In genomic region chr3:156553705-156554356, GRCh38 we compare ENCODE assay signal across 8 cellular contexts. TPM values are rescaled to one million over a fixed set of nuclear protein-coding genes. Genes with fewer than 3 reads are reported as not detected.
DNase-seq lines count a peak whose midpoint lies in the region; ATAC-seq and TF ChIP-seq lines count a peak whose summit lies in the region.

No MANE protein-coding gene starts in this region.

- no peak for TF ChIP-seq CTCF in MCF 10A (IDR thresholded peaks at IDR 0.05; ENCODE audit: unreplicated experiment)

- H4K8ac ChIP-seq in mesendoderm (ENCODE audit: low read depth, low read length) = no peak overlapping the region

- DNase-seq in DMS 273 (lab: John Stamatoyannopoulos, UW; ENCODE audit: unreplicated experiment) = peak; percentile 67
- no peak for DNase-seq in DMS 273 treated with DMSO at 0.1 percent for 48 hours (lab: John Stamatoyannopoulos, UW)
- peak; percentile 25 for DNase-seq in NCI-H1105 treated with DMSO at 0.1 percent for 48 hours (lab: John Stamatoyannopoulos, UW)
- peak; percentile 54 for DNase-seq in MCF 10A (ENCODE audit: unreplicated experiment)
- peak; percentile 60 for DNase-seq in mesendoderm
- no peak for DNase-seq in GM19238 (ENCODE audit: insufficient read length, low spot score)

- H3K79me2 ChIP-seq in mesendoderm (ENCODE audit: control insufficient read depth, insufficient read depth, low read length) = peaks cover 44% of the 10 kb centered on the region

- intact Hi-C loops in MCF 10A (cut with micrococcal nuclease) = loop anchor here (2.0 kb wide), 1 partner anchor 265 kb away; no protein-coding TSS in a partner anchor

- no peak for ATAC-seq in GM18907 (IDR thresholded peaks at IDR 0.05; ENCODE audit: unreplicated experiment)
- no peak for ATAC-seq in GM19455 (IDR thresholded peaks at IDR 0.05; ENCODE audit: unreplicated experiment)

- peaks cover 30% of the 10 kb centered on the region for H3K4me1 Mint-ChIP-seq in MCF 10A (ENCODE audit: insufficient read depth, unreplicated experiment)

- no peaks in the 10 kb centered on the region for H3K27me3 Mint-ChIP-seq in MCF 10A (ENCODE audit: insufficient read depth, unreplicated experiment)

- CTCF ChIA-PET in MCF 10A (lab: Yijun Ruan, JAX) = interaction anchor here (0.5 to 3.4 kb wide), 9 partner anchors 10 to 583 kb away, joined by 3 to 20 read pairs (median 4); partner anchors contain the start of gene TIPARP

- H3K4me2 ChIP-seq in mesendoderm (ENCODE audit: low read length) = peak overlapping the region; percentile 86

- no TSS peak for BruUV-seq in MCF 10A (replicated peaks; lab: Mats Ljungman, UMichigan)

- H2BK120ac ChIP-seq in mesendoderm (ENCODE audit: low read depth, low read length) = no peak overlapping the region

- peaks cover 3% of the 10 kb centered on the region for H3K4me1 ChIP-seq in mesendoderm (ENCODE audit: control insufficient read depth, low read depth, low read length)

- peak overlapping the region; percentile 100 for H3K56ac ChIP-seq in mesendoderm (ENCODE audit: low read length)

- H3K4me3 Mint-ChIP-seq in MCF 10A (ENCODE audit: unreplicated experiment) = peak overlapping the region; percentile 89

- peaks cover 5% of the 10 kb centered on the region for H3K36me3 ChIP-seq in mesendoderm (ENCODE audit: control insufficient read depth, insufficient read depth, low read length)

- H2BK5ac ChIP-seq in mesendoderm (ENCODE audit: low read length) = no peak overlapping the region

- no CpG with 5 or more reads among the region's 11 CpGs for WGBS in mesendoderm (ENCODE audit: extremely low coverage, insufficient coverage, low lambda C conversion rate)

- no peak overlapping the region for H2BK15ac ChIP-seq in mesendoderm (replicated peaks; ENCODE audit: low read depth)

- no peak overlapping the region for H3K27ac ChIP-seq in mesendoderm (ENCODE audit: low read depth, low read length)

- H3K4ac ChIP-seq in mesendoderm (ENCODE audit: low read depth, low read length) = peak overlapping the region; percentile 68

- no peak overlapping the region for H2AK5ac ChIP-seq in mesendoderm (ENCODE audit: low read length)

- POLR2A ChIA-PET in MCF 10A (lab: Yijun Ruan, JAX) = interaction anchor here (0.6 to 4.6 kb wide), 34 partner anchors 11 to 626 kb away, joined by 3 to 157 read pairs (median 7); partner anchors contain the start of genes CCNL1 and TIPARP

- H3K18ac ChIP-seq in mesendoderm (ENCODE audit: low read length) = no peak overlapping the region

- no peak overlapping the region for H4K5ac ChIP-seq in mesendoderm (ENCODE audit: low read length)

- H3K9ac ChIP-seq in mesendoderm (ENCODE audit: low read length) = peak overlapping the region; percentile 100

- no peak overlapping the region for H3K23ac ChIP-seq in mesendoderm (ENCODE audit: low read length)

- peaks cover 38% of the 10 kb centered on the region for H3K36me3 Mint-ChIP-seq in MCF 10A (ENCODE audit: insufficient read depth, unreplicated experiment)

- H3K27me3 ChIP-seq in mesendoderm (ENCODE audit: insufficient read depth, low read length, poor library complexity) = no peaks in the 10 kb centered on the region

- peak overlapping the region; percentile 100 for H3K4me3 ChIP-seq in mesendoderm (ENCODE audit: low read length)

- no peaks in the 10 kb centered on the region for H3K9me3 Mint-ChIP-seq in MCF 10A (ENCODE audit: unreplicated experiment)

- peaks cover 7% of the 10 kb centered on the region for H3K79me1 ChIP-seq in mesendoderm (ENCODE audit: low read length)

- H3K27ac Mint-ChIP-seq in MCF 10A (ENCODE audit: low read depth, unreplicated experiment) = peak overlapping the region; percentile 92

RNA-seq across cellular contexts. Expression of gene SSR3, which starts 1.1 kb away (rescaled TPM):
- total RNA-seq in MCF 10A (2022) = 447 and 568 TPM in 2 replicates
- 184 TPM for polyA plus RNA-seq in mesendoderm (2013, experiment 1 of 2)
- polyA plus RNA-seq in mesendoderm (2013, experiment 2 of 2) = 182 TPM

Comparison
In these comparisons a context has a peak if more than half of its experiments do, and no peak if none do; other contexts are left out.
1. DNase-seq: peak in DMS 273 (single experiment), NCI-H1105 treated with DMSO at 0.1 percent for 48 hours (single experiment), MCF 10A (single experiment) and mesendoderm (single experiment); none in DMS 273 treated with DMSO at 0.1 percent for 48 hours (single experiment) and GM19238 (single experiment).